20 cellular contexts compared by ENCODE assay signal in genomic region chr10:83605783-83606182, GRCh38.
A peak's percentile ranks its signal among the peaks of the same experiment; 100 is the strongest.
DNase-seq lines count a peak whose midpoint lies in the region; TF ChIP-seq lines count a peak whose summit lies in the region.
"Had no signal": no experiment of that assay in that cellular context is flagged by ENCODE, and none has a peak within 500 bp of the region (broad histone marks: within the 10 kb centered on the region; RNA-seq: fewer than 3 reads in every experiment).

No MANE protein-coding gene starts in this region.

- H3K4me3 Mint-ChIP-seq in mesothelial cell of epicardium (no peak overlapping the region), progenitor cell of endocrine pancreas (ENCODE audit: low read depth) (no peak overlapping the region)
- H3K4me3 Mint-ChIP-seq: CD4-positive, alpha-beta memory T cell; HFFc6 had no signal

- H3K27me3 ChIP-seq in adipocyte (replicated peaks; ENCODE audit: control insufficient read depth, insufficient read depth, low read length) = no peaks in the 10 kb centered on the region
- H3K27me3 ChIP-seq: BLaER1 treated with 17β-estradiol and CSF1 and Interleukin-3, amounts not matched to agents 10 nM and 100 nM; SJSA1 had no signal

- H3K27ac Mint-ChIP-seq in mesothelial cell of epicardium = peak overlapping the region; percentile 62
- no peak overlapping the region for H3K27ac Mint-ChIP-seq in progenitor cell of endocrine pancreas
- H3K27ac Mint-ChIP-seq: CD4-positive, alpha-beta memory T cell; HFFc6 had no signal

- H3K9ac ChIP-seq in adipocyte (ENCODE audit: low read length) = no peak overlapping the region
- H3K9ac ChIP-seq: BLaER1 treated with 17β-estradiol and CSF1 and Interleukin-3, amounts not matched to agents 10 nM and 100 nM had no signal

- H3K9me3 Mint-ChIP-seq in mesothelial cell of epicardium = peaks cover 14% of the 10 kb centered on the region
- H3K9me3 Mint-ChIP-seq in progenitor cell of endocrine pancreas (ENCODE audit: low read depth) = no peaks in the 10 kb centered on the region

- peak; percentile 38 for DNase-seq in NCI-H1105 (lab: John Stamatoyannopoulos, UW)
- DNase-seq in NCI-H1105 treated with DMSO at 0.1 percent for 48 hours (lab: John Stamatoyannopoulos, UW) = no peak
- DNase-seq in EH (ENCODE audit: low read depth) = peak; percentile 17
- DNase-seq in adipocyte (ENCODE audit: low read depth) = peak; percentile 17
- no peak for DNase-seq in mesothelial cell of epicardium (ENCODE audit: low spot score in 2 of 2, unreplicated experiment in 2 of 2)
- no peak for DNase-seq in OCI-M1 (lab: John Stamatoyannopoulos, UW)
- no peak for DNase-seq in progenitor cell of endocrine pancreas (ENCODE audit: low spot score, unreplicated experiment)
- DNase-seq in iPS-NIHi11 (ENCODE audit: low spot score) = no peak
- DNase-seq: ACHN; CD4-positive, alpha-beta memory T cell; DND-41; H7; HFFc6; Kasumi-1; MM.1S; NCI-H1048; NCI-H1436 treated with DMSO at 0.1 percent for 48 hours; NCI-H774 had no signal

- H3K9me3 ChIP-seq in adipocyte (ENCODE audit: control insufficient read depth, low read length) = no peaks in the 10 kb centered on the region
- H3K9me3 ChIP-seq: BLaER1 treated with 17β-estradiol and CSF1 and Interleukin-3, amounts not matched to agents 10 nM and 100 nM; SJSA1 had no signal

- H3K4me1 ChIP-seq in adipocyte (ENCODE audit: control insufficient read depth, insufficient read depth, low read length) = peaks cover 12% of the 10 kb centered on the region

- no peak overlapping the region for H3K4me3 ChIP-seq in adipocyte (ENCODE audit: low read length)
- H3K4me3 ChIP-seq: BLaER1 treated with 17β-estradiol and CSF1 and Interleukin-3, amounts not matched to agents 10 nM and 100 nM; SJSA1 had no signal

- H3K36me3 Mint-ChIP-seq in mesothelial cell of epicardium (no peaks in the 10 kb centered on the region), progenitor cell of endocrine pancreas (ENCODE audit: insufficient read depth) (no peaks in the 10 kb centered on the region)
- H3K36me3 Mint-ChIP-seq: CD4-positive, alpha-beta memory T cell had no signal

- no peaks in the 10 kb centered on the region for H3K36me3 ChIP-seq in adipocyte (ENCODE audit: control insufficient read depth, insufficient read depth, low read length, severe bottlenecking)
- H3K36me3 ChIP-seq: BLaER1 treated with 17β-estradiol and CSF1 and Interleukin-3, amounts not matched to agents 10 nM and 100 nM; SJSA1 had no signal

- no peaks in the 10 kb centered on the region for H3K27me3 Mint-ChIP-seq in mesothelial cell of epicardium (ENCODE audit: low read depth)
- H3K27me3 Mint-ChIP-seq in progenitor cell of endocrine pancreas = no peaks in the 10 kb centered on the region
- H3K27me3 Mint-ChIP-seq: CD4-positive, alpha-beta memory T cell had no signal

- H3K4me1 Mint-ChIP-seq in mesothelial cell of epicardium (peaks cover 19% of the 10 kb centered on the region), progenitor cell of endocrine pancreas (ENCODE audit: low read depth) (peaks cover 11% of the 10 kb centered on the region)

- TF ChIP-seq CTCF in mesothelial cell of epicardium (IDR thresholded peaks at IDR 0.05; ENCODE audit: unreplicated experiment) (no peak), progenitor cell of endocrine pancreas (IDR thresholded peaks at IDR 0.05; ENCODE audit: unreplicated experiment) (no peak)

Comparison
In these comparisons a context has a peak if more than half of its experiments do, and no peak if none do; other contexts are left out.
1. DNase-seq: peak in NCI-H1105 (single experiment), EH (single experiment) and adipocyte (single experiment); none in NCI-H1105 treated with DMSO at 0.1 percent for 48 hours (single experiment), mesothelial cell of epicardium (0 of 2), OCI-M1 (single experiment), progenitor cell of endocrine pancreas (single experiment) and iPS-NIHi11 (single experiment).